Comparison of ENCODE assay signal across 22 cellular contexts in the genomic region with DNA sequence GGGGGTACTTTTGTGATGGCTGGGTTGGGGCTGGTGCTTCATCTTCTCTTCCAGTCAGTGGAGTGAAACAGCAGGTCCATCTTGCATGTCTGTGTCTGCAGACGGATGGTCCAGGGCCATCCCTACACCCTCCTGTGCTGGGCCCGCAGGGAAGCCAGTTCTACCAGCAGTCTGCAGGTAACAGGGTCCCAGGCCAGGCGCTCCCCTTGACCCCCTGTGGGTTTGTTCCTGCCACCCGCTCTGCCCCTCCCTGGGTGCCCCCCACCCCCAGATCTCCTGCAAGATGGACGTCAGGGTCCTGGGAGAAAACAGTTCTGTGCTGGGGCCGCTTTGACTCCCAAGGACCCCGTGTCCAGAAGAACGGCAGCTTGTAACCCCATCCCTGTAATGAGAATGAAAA.
DNase-seq lines count a peak whose midpoint lies in the region; ATAC-seq and TF ChIP-seq lines count a peak whose summit lies in the region.
"Had no signal": no experiment of that assay in that cellular context is flagged by ENCODE, and none has a peak within 500 bp of the region (broad histone marks: within the 10 kb centered on the region; RNA-seq: fewer than 3 reads in every experiment).

No MANE protein-coding gene starts in this region.

- intact Hi-C loops in spleen (cut with DNase I; ENCODE audit: low total_unique reads) = no loop called here
- intact Hi-C loops in MCF 10A (cut with micrococcal nuclease) = no loop called here

- CTCF ChIA-PET in activated CD8-positive, alpha-beta memory T cell treated with anti-CD3 and anti-CD28 coated beads, Interleukin-2, amount 10 ng/mL, durations not matched to agents 7 days and 5 days (lab: Charles Lee) = no interaction called here
- CTCF ChIA-PET in activated CD4-positive, alpha-beta memory T cell treated with anti-CD3 and anti-CD28 coated beads, Interleukin-2, amount 10 ng/mL, durations not matched to agents 7 days and 5 days (lab: Charles Lee) = no interaction called here
- CTCF ChIA-PET in MCF 10A (lab: Yijun Ruan, JAX) = no interaction called here

- H3K4me1 Mint-ChIP-seq in activated CD8-positive, alpha-beta memory T cell treated with anti-CD3 and anti-CD28 coated beads, Interleukin-2, amount 10 ng/mL, durations not matched to agents 7 days and 5 days = no peaks in the 10 kb centered on the region
- H3K4me1 Mint-ChIP-seq in activated CD4-positive, alpha-beta memory T cell treated with anti-CD3 and anti-CD28 coated beads, Interleukin-2, amount 10 ng/mL, durations not matched to agents 7 days and 5 days = no peaks in the 10 kb centered on the region
- no peaks in the 10 kb centered on the region for H3K4me1 Mint-ChIP-seq in MCF 10A (ENCODE audit: insufficient read depth, unreplicated experiment)

- peaks cover 0 to 24% (median 0%) of the 10 kb centered on the region in 7 donors for H3K27me3 ChIP-seq in spleen (replicated peaks in 1 of 7)

- H3K9me3 ChIP-seq in spleen = no peaks in the 10 kb centered on the region

- H3K27ac ChIP-seq in spleen = no peak overlapping the region

- H3K27me3 Mint-ChIP-seq in activated CD8-positive, alpha-beta memory T cell treated with anti-CD3 and anti-CD28 coated beads, Interleukin-2, amount 10 ng/mL, durations not matched to agents 7 days and 5 days = no peaks in the 10 kb centered on the region
- no peaks in the 10 kb centered on the region for H3K27me3 Mint-ChIP-seq in activated CD4-positive, alpha-beta memory T cell treated with anti-CD3 and anti-CD28 coated beads, Interleukin-2, amount 10 ng/mL, durations not matched to agents 7 days and 5 days
- H3K27me3 Mint-ChIP-seq in MCF 10A (ENCODE audit: insufficient read depth, unreplicated experiment) = no peaks in the 10 kb centered on the region

- H3K9me3 Mint-ChIP-seq in activated CD8-positive, alpha-beta memory T cell treated with anti-CD3 and anti-CD28 coated beads, Interleukin-2, amount 10 ng/mL, durations not matched to agents 7 days and 5 days (ENCODE audit: low read depth) = no peaks in the 10 kb centered on the region
- no peaks in the 10 kb centered on the region for H3K9me3 Mint-ChIP-seq in activated CD4-positive, alpha-beta memory T cell treated with anti-CD3 and anti-CD28 coated beads, Interleukin-2, amount 10 ng/mL, durations not matched to agents 7 days and 5 days
- H3K9me3 Mint-ChIP-seq in MCF 10A (ENCODE audit: unreplicated experiment) = peaks cover 4% of the 10 kb centered on the region
- H3K9me3 Mint-ChIP-seq: CD8-positive, alpha-beta T cell had no signal

- POLR2A ChIA-PET in activated CD4-positive, alpha-beta memory T cell treated with anti-CD3 and anti-CD28 coated beads, Interleukin-2, amount 10 ng/mL, durations not matched to agents 7 days and 5 days (lab: Charles Lee) = no interaction called here
- POLR2A ChIA-PET in MCF 10A (lab: Yijun Ruan, JAX) = no interaction called here

- no peak for TF ChIP-seq CTCF in spleen (IDR thresholded peaks at IDR 0.05 in 8 of 11, conservative IDR thresholded peaks at IDR 0.05 in 3 of 11)
- TF ChIP-seq CTCF in MCF 10A (IDR thresholded peaks at IDR 0.05; ENCODE audit: unreplicated experiment) = no peak

- no peak overlapping the region for H3K27ac Mint-ChIP-seq in activated CD8-positive, alpha-beta memory T cell treated with anti-CD3 and anti-CD28 coated beads, Interleukin-2, amount 10 ng/mL, durations not matched to agents 7 days and 5 days
- no peak overlapping the region for H3K27ac Mint-ChIP-seq in activated CD4-positive, alpha-beta memory T cell treated with anti-CD3 and anti-CD28 coated beads, Interleukin-2, amount 10 ng/mL, durations not matched to agents 7 days and 5 days
- no peak overlapping the region for H3K27ac Mint-ChIP-seq in MCF 10A (ENCODE audit: low read depth, unreplicated experiment)
- H3K27ac Mint-ChIP-seq: CD8-positive, alpha-beta T cell had no signal

- no peak for TF ChIP-seq POLR2A in spleen (IDR thresholded peaks at IDR 0.05)

- H3K4me1 ChIP-seq in spleen = no peaks in the 10 kb centered on the region

- H3K36me3 ChIP-seq in spleen = no peaks in the 10 kb centered on the region

- no peak overlapping the region for H3K4me3 ChIP-seq in spleen

- BruUV-seq in MCF 10A (replicated peaks; lab: Mats Ljungman, UMichigan) = no TSS peak

- no peaks in the 10 kb centered on the region for H3K36me3 Mint-ChIP-seq in activated CD8-positive, alpha-beta memory T cell treated with anti-CD3 and anti-CD28 coated beads, Interleukin-2, amount 10 ng/mL, durations not matched to agents 7 days and 5 days
- H3K36me3 Mint-ChIP-seq in activated CD4-positive, alpha-beta memory T cell treated with anti-CD3 and anti-CD28 coated beads, Interleukin-2, amount 10 ng/mL, durations not matched to agents 7 days and 5 days (ENCODE audit: low read depth) = no peaks in the 10 kb centered on the region
- no peaks in the 10 kb centered on the region for H3K36me3 Mint-ChIP-seq in MCF 10A (ENCODE audit: insufficient read depth, unreplicated experiment)
- H3K36me3 Mint-ChIP-seq: CD8-positive, alpha-beta T cell had no signal

- 79 to 86% (median 82%) methylated on average over 8 of the region's 8 CpGs for WGBS in spleen, 5 donors

- peak; percentile 7 for DNase-seq in activated CD8-positive, alpha-beta memory T cell treated with anti-CD3 and anti-CD28 coated beads, Interleukin-2, amount 10 ng/mL, durations not matched to agents 7 days and 5 days
- DNase-seq in activated CD8-positive, alpha-beta memory T cell treated with anti-CD3 and anti-CD28 coated beads, Interleukin-2, amount 50 U/mL, for 4 hours = no peak
- peak; percentile 13 for DNase-seq in activated CD4-positive, alpha-beta memory T cell treated with anti-CD3 and anti-CD28 coated beads, Interleukin-2, amount 10 ng/mL, durations not matched to agents 7 days and 5 days
- peak; percentile 75 for DNase-seq in mesenteric fat pad (ENCODE audit: low spot score)
- DNase-seq in spleen = peak; percentile 62
- no peak for DNase-seq in MCF 10A (ENCODE audit: unreplicated experiment)
- DNase-seq: AML-193, C1 segment of cervical spinal cord, DMS153, GOT3, Karpas-422, NCI-H1417, NCI-H1694 treated with DMSO at 0.1 percent for 48 hours, NCI-H2081 treated with DMSO at 0.1 percent for 48 hours, NCI-H2171 treated with DMSO at 0.1 percent for 48 hours, NCI-H446, NCI-H526 treated with DMSO at 0.1 percent for 48 hours, OCI-M1, SHP77 had no signal

- no peak for ATAC-seq in activated CD8-positive, alpha-beta memory T cell treated with anti-CD3 and anti-CD28 coated beads, Interleukin-2, amount 10 ng/mL, durations not matched to agents 7 days and 5 days
- no peak for ATAC-seq in GM18907 (IDR thresholded peaks at IDR 0.05; ENCODE audit: unreplicated experiment)
- no peak for ATAC-seq in HG02571 (IDR thresholded peaks at IDR 0.05; ENCODE audit: unreplicated experiment)
- ATAC-seq: CD8-positive, alpha-beta T cell had no signal

- H3K4me3 Mint-ChIP-seq in activated CD8-positive, alpha-beta memory T cell treated with anti-CD3 and anti-CD28 coated beads, Interleukin-2, amount 10 ng/mL, durations not matched to agents 7 days and 5 days = no peak overlapping the region
- H3K4me3 Mint-ChIP-seq in activated CD4-positive, alpha-beta memory T cell treated with anti-CD3 and anti-CD28 coated beads, Interleukin-2, amount 10 ng/mL, durations not matched to agents 7 days and 5 days = no peak overlapping the region
- H3K4me3 Mint-ChIP-seq in MCF 10A (ENCODE audit: unreplicated experiment) = no peak overlapping the region
- H3K4me3 Mint-ChIP-seq: CD8-positive, alpha-beta T cell had no signal

Comparison
In these comparisons a context has a peak if more than half of its experiments do, and no peak if none do; other contexts are left out.
1. DNase-seq: peak in activated CD8-positive, alpha-beta memory T cell treated with anti-CD3 and anti-CD28 coated beads, Interleukin-2, amount 10 ng/mL, durations not matched to agents 7 days and 5 days (single experiment), activated CD4-positive, alpha-beta memory T cell treated with anti-CD3 and anti-CD28 coated beads, Interleukin-2, amount 10 ng/mL, durations not matched to agents 7 days and 5 days (single experiment), mesenteric fat pad (single experiment) and spleen (single experiment); none in activated CD8-positive, alpha-beta memory T cell treated with anti-CD3 and anti-CD28 coated beads, Interleukin-2, amount 50 U/mL, for 4 hours (single experiment) and MCF 10A (single experiment).